Comparison of ENCODE assay signal across 30 cellular contexts in the genomic region with DNA sequence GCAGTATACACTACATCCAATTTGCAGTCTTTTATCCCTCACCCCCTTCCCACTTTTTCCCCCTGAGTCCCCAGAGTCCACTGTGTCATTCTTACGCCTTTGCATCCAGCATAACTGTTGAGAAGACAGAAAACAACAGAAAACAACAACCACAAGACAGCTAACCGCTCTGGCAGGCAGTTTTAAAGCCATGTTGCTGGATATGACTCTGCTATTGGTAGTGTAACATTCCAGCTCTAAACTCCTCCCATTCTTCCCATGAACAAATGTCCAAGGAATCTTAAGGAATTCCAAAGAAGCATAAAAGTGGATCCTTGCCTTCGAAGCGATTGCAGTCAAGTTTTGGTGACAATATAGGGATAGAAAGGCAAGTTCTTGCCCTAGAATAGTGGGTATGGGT.
DNase-seq lines count a peak whose midpoint lies in the region; TF ChIP-seq lines count a peak whose summit lies in the region.
"Had no signal": no experiment of that assay in that cellular context is flagged by ENCODE, and none has a peak within 500 bp of the region (broad histone marks: within the 10 kb centered on the region; RNA-seq: fewer than 3 reads in every experiment).

No MANE protein-coding gene starts in this region.

- in situ Hi-C loops in brain microvascular endothelial cell (cut with HindIII; ENCODE audit: low pct_ligation_motif_present, low sequenced_read_pairs), result no loop called here

- intact Hi-C loops in vagina (cut with DNase I), result no loop called here

- no peaks in the 10 kb centered on the region for H3K79me2 ChIP-seq in mesendoderm (ENCODE audit: control insufficient read depth, insufficient read depth, low read length)

- H3K4me1 ChIP-seq in mesendoderm (ENCODE audit: control insufficient read depth, low read depth, low read length), result no peaks in the 10 kb centered on the region
- H3K4me1 ChIP-seq in vagina, result no peaks in the 10 kb centered on the region
- H3K4me1 ChIP-seq: BLaER1 had no signal

- TF ChIP-seq POLR2A in vagina (IDR thresholded peaks at IDR 0.05), result no peak

- no peak overlapping the region for H3K4me3 Mint-ChIP-seq in T-helper 2 cell treated with Interferon-gamma antibody and Interleukin-4, amounts not matched to agents 5 μg/mL and 100 μg/mL, for 36 hours
- H3K4me3 Mint-ChIP-seq: activated naive CD4-positive, alpha-beta T cell treated with anti-CD3 and anti-CD28 coated beads, Interleukin-2, amount 10 ng/mL, durations not matched to agents 7 days and 5 days; effector memory CD8-positive, alpha-beta T cell; IgD-negative memory B cell; mesothelial cell of epicardium; naive thymus-derived CD8-positive, alpha-beta T cell had no signal

- no peak overlapping the region for H3K56ac ChIP-seq in mesendoderm (ENCODE audit: low read length)

- H3K4me2 ChIP-seq in mesendoderm (ENCODE audit: low read length), result no peak overlapping the region
- H3K4me2 ChIP-seq: BLaER1 had no signal

- no peak overlapping the region for H3K9ac ChIP-seq in mesendoderm (ENCODE audit: low read length)
- H3K9ac ChIP-seq: BLaER1 had no signal

- H3K9me3 ChIP-seq in vagina, result no peaks in the 10 kb centered on the region
- H3K9me3 ChIP-seq: BLaER1, gastroesophageal sphincter, SJCRH30 had no signal

- peak; percentile 5 for DNase-seq in AG08396 (ENCODE audit: low spot score)
- DNase-seq in HCEC 1CT, result peak; percentile 17
- peak; percentile 44 for DNase-seq in brain microvascular endothelial cell
- peak; percentile 31 for DNase-seq in mesendoderm
- no peak for DNase-seq in NCI-H146 treated with DMSO at 0.1 percent for 48 hours (lab: John Stamatoyannopoulos, UW; ENCODE audit: unreplicated experiment)
- no peak for DNase-seq in GM19240 (ENCODE audit: insufficient read length, low spot score)
- DNase-seq in vagina (ENCODE audit: extremely low spot score in 2 of 2), result no peak
- no peak for DNase-seq in T-helper 2 cell treated with Interferon-gamma antibody and Interleukin-4, amounts not matched to agents 5 μg/mL and 100 μg/mL, for 36 hours (ENCODE audit: low spot score)
- DNase-seq: activated CD4-positive, alpha-beta T cell treated with anti-CD3 and anti-CD28 coated beads, Interleukin-2, amount 50 U/mL, for 4 hours; activated naive CD4-positive, alpha-beta T cell treated with anti-CD3 and anti-CD28 coated beads, Interleukin-2, amount 10 ng/mL, durations not matched to agents 7 days and 5 days; amygdala; DMS53; effector memory CD8-positive, alpha-beta T cell; hypothalamus; left ventricle myocardium superior; naive thymus-derived CD8-positive, alpha-beta T cell; NCI-H1105; NCI-H2081; NCI-H345; NCI-H748 treated with DMSO at 0.1 percent for 48 hours; occipital lobe; SJCRH30; stimulated activated naive CD4-positive, alpha-beta T cell treated with Interleukin-2 at 50 U/mL for 16 hours; T-helper 1 cell had no signal

- no peak overlapping the region for H2BK5ac ChIP-seq in mesendoderm (ENCODE audit: low read length)

- H4K5ac ChIP-seq in mesendoderm (ENCODE audit: low read length), result no peak overlapping the region

- H3K36me3 ChIP-seq in brain microvascular endothelial cell (replicated peaks) (no peaks in the 10 kb centered on the region), mesendoderm (ENCODE audit: control insufficient read depth, insufficient read depth, low read length) (no peaks in the 10 kb centered on the region), vagina (no peaks in the 10 kb centered on the region)
- H3K36me3 ChIP-seq: BLaER1, cardiac muscle cell, gastroesophageal sphincter, SJCRH30 had no signal

- H3K4me1 Mint-ChIP-seq in T-helper 2 cell treated with Interferon-gamma antibody and Interleukin-4, amounts not matched to agents 5 μg/mL and 100 μg/mL, for 36 hours (ENCODE audit: low read depth), result no peaks in the 10 kb centered on the region
- H3K4me1 Mint-ChIP-seq: activated naive CD4-positive, alpha-beta T cell treated with anti-CD3 and anti-CD28 coated beads, Interleukin-2, amount 10 ng/mL, durations not matched to agents 7 days and 5 days; IgD-negative memory B cell; naive thymus-derived CD8-positive, alpha-beta T cell had no signal

- H3K27me3 Mint-ChIP-seq in T-helper 2 cell treated with Interferon-gamma antibody and Interleukin-4, amounts not matched to agents 5 μg/mL and 100 μg/mL, for 36 hours (ENCODE audit: low read depth), result no peaks in the 10 kb centered on the region
- H3K27me3 Mint-ChIP-seq: activated naive CD4-positive, alpha-beta T cell treated with anti-CD3 and anti-CD28 coated beads, Interleukin-2, amount 10 ng/mL, durations not matched to agents 7 days and 5 days; effector memory CD8-positive, alpha-beta T cell; IgD-negative memory B cell had no signal

- no peak overlapping the region for H2AK5ac ChIP-seq in mesendoderm (ENCODE audit: low read length)

- H3K4me3 ChIP-seq in brain microvascular endothelial cell (ENCODE audit: low read depth, low read length) (no peak overlapping the region), mesendoderm (ENCODE audit: low read length) (no peak overlapping the region), vagina (no peak overlapping the region)
- H3K4me3 ChIP-seq: BLaER1, cardiac muscle cell, coronary artery, gastroesophageal sphincter, SJCRH30 had no signal

- TF ChIP-seq CTCF in brain microvascular endothelial cell (IDR thresholded peaks at IDR 0.05; ENCODE audit: low read depth, low read length, missing control alignments) (no peak), vagina (IDR thresholded peaks at IDR 0.05) (no peak)

- H2BK15ac ChIP-seq in mesendoderm (replicated peaks; ENCODE audit: low read depth), result no peak overlapping the region

- H2BK120ac ChIP-seq in mesendoderm (ENCODE audit: low read depth, low read length), result no peak overlapping the region

- H3K27me3 ChIP-seq in brain microvascular endothelial cell (replicated peaks) (no peaks in the 10 kb centered on the region), mesendoderm (ENCODE audit: insufficient read depth, low read length, poor library complexity) (no peaks in the 10 kb centered on the region), vagina (no peaks in the 10 kb centered on the region)
- H3K27me3 ChIP-seq: BLaER1, cardiac muscle cell, gastroesophageal sphincter, SJCRH30 had no signal

- no peak overlapping the region for H3K27ac Mint-ChIP-seq in T-helper 2 cell treated with Interferon-gamma antibody and Interleukin-4, amounts not matched to agents 5 μg/mL and 100 μg/mL, for 36 hours
- H3K27ac Mint-ChIP-seq: activated naive CD4-positive, alpha-beta T cell treated with anti-CD3 and anti-CD28 coated beads, Interleukin-2, amount 10 ng/mL, durations not matched to agents 7 days and 5 days; effector memory CD8-positive, alpha-beta T cell; IgD-negative memory B cell; mesothelial cell of epicardium; naive thymus-derived CD8-positive, alpha-beta T cell had no signal

- H4K8ac ChIP-seq in mesendoderm (ENCODE audit: low read depth, low read length), result no peak overlapping the region

- no peaks in the 10 kb centered on the region for H3K9me3 Mint-ChIP-seq in T-helper 2 cell treated with Interferon-gamma antibody and Interleukin-4, amounts not matched to agents 5 μg/mL and 100 μg/mL, for 36 hours
- H3K9me3 Mint-ChIP-seq: activated naive CD4-positive, alpha-beta T cell treated with anti-CD3 and anti-CD28 coated beads, Interleukin-2, amount 10 ng/mL, durations not matched to agents 7 days and 5 days; IgD-negative memory B cell; mesothelial cell of epicardium had no signal

- no peaks in the 10 kb centered on the region for H3K36me3 Mint-ChIP-seq in T-helper 2 cell treated with Interferon-gamma antibody and Interleukin-4, amounts not matched to agents 5 μg/mL and 100 μg/mL, for 36 hours (ENCODE audit: low read depth)
- H3K36me3 Mint-ChIP-seq: activated naive CD4-positive, alpha-beta T cell treated with anti-CD3 and anti-CD28 coated beads, Interleukin-2, amount 10 ng/mL, durations not matched to agents 7 days and 5 days; IgD-negative memory B cell; mesothelial cell of epicardium; naive thymus-derived CD8-positive, alpha-beta T cell had no signal

- no CpG with 5 or more reads among the region's 4 CpGs for WGBS in mesendoderm (ENCODE audit: extremely low coverage, insufficient coverage, low lambda C conversion rate)

- H3K4ac ChIP-seq in mesendoderm (ENCODE audit: low read depth, low read length), result no peak overlapping the region

- no peaks in the 10 kb centered on the region for H3K79me1 ChIP-seq in mesendoderm (ENCODE audit: low read length)

- H3K27ac ChIP-seq in brain microvascular endothelial cell, result no peak overlapping the region
- no peak overlapping the region for H3K27ac ChIP-seq in mesendoderm (ENCODE audit: low read depth, low read length)
- no peak overlapping the region for H3K27ac ChIP-seq in vagina
- H3K27ac ChIP-seq: BLaER1, cardiac muscle cell, coronary artery, SJCRH30 had no signal

- no peak overlapping the region for H3K18ac ChIP-seq in mesendoderm (ENCODE audit: low read length)

- H3K23ac ChIP-seq in mesendoderm (ENCODE audit: low read length), result no peak overlapping the region

Comparison
In these comparisons a context has a peak if more than half of its experiments do, and no peak if none do; other contexts are left out.
1. DNase-seq: peak in AG08396 (single experiment), HCEC 1CT (single experiment), brain microvascular endothelial cell (single experiment) and mesendoderm (single experiment); none in NCI-H146 treated with DMSO at 0.1 percent for 48 hours (single experiment), GM19240 (single experiment), vagina (0 of 2) and T-helper 2 cell treated with Interferon-gamma antibody and Interleukin-4, amounts not matched to agents 5 μg/mL and 100 μg/mL, for 36 hours (single experiment).